ENCODE assay signal across 30 cellular contexts in genomic region chr2:172725741-172726140, GRCh38. TPM values are rescaled to one million over a fixed set of nuclear protein-coding genes. Genes with fewer than 3 reads are reported as not detected.
"Had no signal": no experiment of that assay in that cellular context is flagged by ENCODE, and none has a peak within 500 bp of the region (broad histone marks: within the 10 kb centered on the region; RNA-seq: fewer than 3 reads in every experiment).

No MANE protein-coding gene starts in this region.

- H3K27ac ChIP-seq: esophagus muscularis mucosa, foreskin keratinocyte, heart left ventricle, left lung, ovary, prostate gland, sigmoid colon, stomach, thyroid gland, upper lobe of right lung, WERI-Rb-1 had no signal

- H3K4me3 Mint-ChIP-seq: activated naive CD4-positive, alpha-beta T cell treated with anti-CD3 and anti-CD28 coated beads, Interleukin-2, amount 10 ng/mL, durations not matched to agents 7 days and 5 days; activated T-helper 1 cell treated with anti-CD3 and anti-CD28 coated beads, Interleukin-12 subunit alpha, Interleukin-12 subunit beta, Interleukin-2, Interleukin-4 antibody, amounts not matched to agents 30 ng/mL and 10 ng/mL and 1 ng/mL, durations not matched to agents 14 hours and 24 hours and 36 hours; natural killer cell treated with Interleukin-12 subunit alpha and Interleukin-12 subunit beta and Interleukin-15 and Interleukin-18, amount 100 ng/mL, for 72 hours; stimulated activated naive B cell treated with anti-CD40 and anti-IgM and Interleukin-4, amounts not matched to agents 10 μg/mL and 1 μg/mL and 100 μg/mL, for 72 hours; T-helper 17 cell had no signal

- H3K27ac Mint-ChIP-seq: activated naive CD4-positive, alpha-beta T cell treated with anti-CD3 and anti-CD28 coated beads, Interleukin-2, amount 10 ng/mL, durations not matched to agents 7 days and 5 days; activated T-helper 1 cell treated with anti-CD3 and anti-CD28 coated beads, Interleukin-12 subunit alpha, Interleukin-12 subunit beta, Interleukin-2, Interleukin-4 antibody, amounts not matched to agents 30 ng/mL and 10 ng/mL and 1 ng/mL, durations not matched to agents 14 hours and 24 hours and 36 hours; natural killer cell treated with Interleukin-12 subunit alpha and Interleukin-12 subunit beta and Interleukin-15 and Interleukin-18, amount 100 ng/mL, for 72 hours; stimulated activated naive B cell treated with anti-CD40 and anti-IgM and Interleukin-4, amounts not matched to agents 10 μg/mL and 1 μg/mL and 100 μg/mL, for 72 hours; T-helper 17 cell had no signal

- H3K36me3 ChIP-seq: esophagus muscularis mucosa, heart left ventricle, left lung, ovary, prostate gland, sigmoid colon, stomach, thyroid gland, upper lobe of right lung, WERI-Rb-1 had no signal

- DNase-seq: activated CD4-positive, alpha-beta T cell treated with anti-CD3 and anti-CD28 coated beads for 48 hours; activated CD4-positive, alpha-beta T cell treated with anti-CD3 and anti-CD28 coated beads, Interleukin-2, amount 50 U/mL, for 48 hours; activated CD8-positive, alpha-beta memory T cell treated with anti-CD3 and anti-CD28 coated beads, Interleukin-2, amount 50 U/mL, for 4 hours; activated gamma-delta T cell; activated naive CD4-positive, alpha-beta T cell treated with anti-CD3 and anti-CD28 coated beads, Interleukin-2, amount 10 ng/mL, durations not matched to agents 7 days and 5 days; activated T-cell treated with anti-CD3 and anti-CD28 coated beads, Interleukin-2, amount 50 U/mL, for 1 hour; amniotic stem cell; foreskin keratinocyte; heart left ventricle; left lung; ovary; retina; sigmoid colon; stimulated activated CD4-positive, alpha-beta T cell treated with anti-CD3 and anti-CD28 coated beads, Interleukin-15, amount 100 ng/mL, for 24 hours; stimulated activated CD4-positive, alpha-beta T cell treated with anti-CD3 and anti-CD28 coated beads, Interleukin-2, amount 100 ng/mL, for 24 hours; stimulated activated naive B cell treated with anti-CD40 and anti-IgM and Interleukin-4, amounts not matched to agents 10 μg/mL and 1 μg/mL and 100 μg/mL, for 72 hours; stomach; T-helper 17 cell; T1000; upper lobe of right lung; WERI-Rb-1 had no signal

- H3K27me3 ChIP-seq: foreskin keratinocyte, heart left ventricle, ovary, sigmoid colon, stomach, thyroid gland, upper lobe of right lung had no signal

- H3K4me3 ChIP-seq: esophagus muscularis mucosa, heart left ventricle, left lung, lung, ovary, prostate gland, sigmoid colon, stomach, thyroid gland, upper lobe of right lung had no signal

- H3K36me3 Mint-ChIP-seq: activated naive CD4-positive, alpha-beta T cell treated with anti-CD3 and anti-CD28 coated beads, Interleukin-2, amount 10 ng/mL, durations not matched to agents 7 days and 5 days; natural killer cell treated with Interleukin-12 subunit alpha and Interleukin-12 subunit beta and Interleukin-15 and Interleukin-18, amount 100 ng/mL, for 72 hours had no signal

- H3K4me1 Mint-ChIP-seq: activated naive CD4-positive, alpha-beta T cell treated with anti-CD3 and anti-CD28 coated beads, Interleukin-2, amount 10 ng/mL, durations not matched to agents 7 days and 5 days; stimulated activated naive B cell treated with anti-CD40 and anti-IgM and Interleukin-4, amounts not matched to agents 10 μg/mL and 1 μg/mL and 100 μg/mL, for 72 hours; T-helper 17 cell had no signal

- H3K4me1 ChIP-seq: esophagus muscularis mucosa, foreskin keratinocyte, left lung, prostate gland, sigmoid colon, stomach, thyroid gland, upper lobe of right lung had no signal

- H3K9me3 ChIP-seq: esophagus muscularis mucosa, heart left ventricle, left lung, ovary, prostate gland, sigmoid colon, stomach, thyroid gland, upper lobe of right lung had no signal

- ATAC-seq: activated CD4-positive, CD25-positive, alpha-beta regulatory T cell treated with anti-CD3 and anti-CD28 coated beads, Interleukin-2, amount 50 U/mL, for 24 hours; foreskin keratinocyte; heart left ventricle; left lung; natural killer cell treated with Interleukin-12 subunit alpha and Interleukin-12 subunit beta and Interleukin-15 and Interleukin-18, amount 100 ng/mL, for 72 hours; stimulated activated naive B cell treated with anti-CD40 and anti-IgM and Interleukin-4, amounts not matched to agents 10 μg/mL and 1 μg/mL and 100 μg/mL, for 72 hours; T-helper 17 cell; upper lobe of right lung had no signal

- FAIRE-seq: astrocyte had no signal

- H3K9me3 Mint-ChIP-seq: activated naive CD4-positive, alpha-beta T cell treated with anti-CD3 and anti-CD28 coated beads, Interleukin-2, amount 10 ng/mL, durations not matched to agents 7 days and 5 days; activated T-helper 1 cell treated with anti-CD3 and anti-CD28 coated beads, Interleukin-12 subunit alpha, Interleukin-12 subunit beta, Interleukin-2, Interleukin-4 antibody, amounts not matched to agents 30 ng/mL and 10 ng/mL and 1 ng/mL, durations not matched to agents 14 hours and 24 hours and 36 hours; natural killer cell treated with Interleukin-12 subunit alpha and Interleukin-12 subunit beta and Interleukin-15 and Interleukin-18, amount 100 ng/mL, for 72 hours had no signal

RNA-seq across cellular contexts. Expression of gene RAPGEF4, which starts 9.9 kb away (rescaled TPM):
- total RNA-seq: activated CD8-positive, alpha-beta memory T cell treated with anti-CD3 and anti-CD28 coated beads for 36 hours had no signal
